8 cellular contexts compared by ENCODE assay signal in the genomic region with DNA sequence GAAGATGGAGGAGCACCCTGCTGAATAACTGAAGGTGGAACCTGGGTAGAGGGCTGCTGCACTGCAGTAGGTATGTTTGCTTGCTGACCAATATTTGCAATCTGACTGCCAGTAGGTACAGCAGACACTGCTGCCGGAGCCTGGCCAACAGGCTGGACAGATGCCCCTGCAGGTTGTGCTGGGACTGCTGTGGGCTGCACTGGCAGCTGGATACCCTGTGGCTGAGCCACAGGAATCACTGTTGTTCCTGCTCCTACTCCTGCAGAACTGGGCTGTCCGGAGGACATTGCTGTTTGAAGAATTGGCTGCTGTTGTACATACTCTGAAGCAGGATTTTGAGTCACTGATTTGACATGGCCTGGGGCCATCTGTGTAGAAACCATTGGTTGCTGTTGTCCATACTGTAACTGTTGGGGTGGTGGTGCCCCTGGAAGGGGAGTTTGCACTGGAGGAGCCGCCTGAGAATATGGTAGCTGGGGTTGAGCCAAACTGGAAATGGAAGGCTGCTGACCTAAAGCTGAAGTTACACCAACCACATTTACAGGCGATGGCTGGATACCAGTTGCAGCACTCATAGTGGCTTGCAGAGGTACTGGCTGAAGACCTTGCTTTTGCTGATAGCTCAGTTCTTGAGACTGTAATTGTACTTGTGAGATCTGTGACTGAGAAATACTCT. TPM values are rescaled to one million over a fixed set of nuclear protein-coding genes. Genes with fewer than 3 reads are reported as not detected.
DNase-seq lines count a peak whose midpoint lies in the region; ATAC-seq, FAIRE-seq and TF ChIP-seq lines count a peak whose summit lies in the region.

No MANE protein-coding gene starts in this region.

- 72% methylated on average over 4 of the region's 4 CpGs for WGBS in prostate gland

- H3K4me3 ChIP-seq in epithelial cell of esophagus (ENCODE audit: low read length) (no peak overlapping the region), prostate gland (peak overlapping the region in 1 of 2 donors; percentile 90)

- H3K27me3 Mint-ChIP-seq in activated naive CD8-positive, alpha-beta T cell, result no peaks in the 10 kb centered on the region
- H3K27me3 Mint-ChIP-seq in activated naive CD8-positive, alpha-beta T cell treated with anti-CD3 and anti-CD28 coated beads, Interleukin-2, amount 50 U/mL, for 24 hours, result peaks cover 3% of the 10 kb centered on the region

- intact Hi-C loops in prostate gland (cut with DNase I), result loop anchor here (5.0 kb wide), 1 partner anchor 87 kb away; no protein-coding TSS in a partner anchor

- H3K9me3 ChIP-seq in prostate gland, result no peaks in the 10 kb centered on the region

- no peaks in the 10 kb centered on the region for H3K36me3 ChIP-seq in prostate gland

- TF ChIP-seq POLR2A in prostate gland (IDR thresholded peaks at IDR 0.05), result no peak

- TF ChIP-seq CTCF in epithelial cell of esophagus (IDR thresholded peaks at IDR 0.05; ENCODE audit: insufficient read depth, low read depth, low read length, missing control alignments) (peak; percentile 56), prostate gland (IDR thresholded peaks at IDR 0.05) (peak in 2 of 4 experiments; percentile 8 to 40)

- H3K27me3 ChIP-seq in prostate gland (replicated peaks; ENCODE audit: insufficient read depth), result no peaks in the 10 kb centered on the region

- H3K36me3 Mint-ChIP-seq in activated naive CD8-positive, alpha-beta T cell, result peaks cover 2% of the 10 kb centered on the region
- H3K36me3 Mint-ChIP-seq in activated naive CD8-positive, alpha-beta T cell treated with anti-CD3 and anti-CD28 coated beads, Interleukin-2, amount 50 U/mL, for 24 hours (ENCODE audit: low read depth), result no peaks in the 10 kb centered on the region

- H3K27ac ChIP-seq in prostate gland, result peak overlapping the region; percentile 98

- H3K27ac Mint-ChIP-seq in activated naive CD8-positive, alpha-beta T cell, result no peak overlapping the region
- H3K27ac Mint-ChIP-seq in activated naive CD8-positive, alpha-beta T cell treated with anti-CD3 and anti-CD28 coated beads, Interleukin-2, amount 50 U/mL, for 24 hours, result no peak overlapping the region

- peak overlapping the region; percentile 24 for H3K4me3 Mint-ChIP-seq in activated naive CD8-positive, alpha-beta T cell
- no peak overlapping the region for H3K4me3 Mint-ChIP-seq in activated naive CD8-positive, alpha-beta T cell treated with anti-CD3 and anti-CD28 coated beads, Interleukin-2, amount 50 U/mL, for 24 hours

- H3K4me1 Mint-ChIP-seq in activated naive CD8-positive, alpha-beta T cell (ENCODE audit: low read depth), result peaks cover 64% of the 10 kb centered on the region
- peaks cover 51% of the 10 kb centered on the region for H3K4me1 Mint-ChIP-seq in activated naive CD8-positive, alpha-beta T cell treated with anti-CD3 and anti-CD28 coated beads, Interleukin-2, amount 50 U/mL, for 24 hours

- ATAC-seq in activated naive CD8-positive, alpha-beta T cell treated with anti-CD3 and anti-CD28 coated beads, Interleukin-2, amount 50 U/mL, for 24 hours, result no peak

- H3K9me3 Mint-ChIP-seq in activated naive CD8-positive, alpha-beta T cell (ENCODE audit: low read depth), result no peaks in the 10 kb centered on the region
- no peaks in the 10 kb centered on the region for H3K9me3 Mint-ChIP-seq in activated naive CD8-positive, alpha-beta T cell treated with anti-CD3 and anti-CD28 coated beads, Interleukin-2, amount 50 U/mL, for 24 hours

- peaks cover 5% of the 10 kb centered on the region for H3K4me1 ChIP-seq in prostate gland (replicated peaks)

- no peak for FAIRE-seq in RCC 7860 (lab: Jason Lieb, UNC)

- no peak for DNase-seq in activated naive CD8-positive, alpha-beta T cell treated with anti-CD3 and anti-CD28 coated beads, Interleukin-2, amount 50 U/mL, for 24 hours
- DNase-seq in NCI-H226, result peak; percentile 41
- DNase-seq in epithelial cell of esophagus (ENCODE audit: low read depth), result peak; percentile 64
- DNase-seq in prostate gland (ENCODE audit: low spot score), result peak; percentile 28
- DNase-seq in RCC 7860 (ENCODE audit: low spot score), result no peak
- DNase-seq in amniotic stem cell (lab: John Stamatoyannopoulos, UW), result no peak
- DNase-seq in HPDE6-E6E7 (ENCODE audit: extremely low spot score), result no peak

RNA-seq across cellular contexts. Expression of a gene that starts 2.2 kb away (rescaled TPM):
- total RNA-seq in prostate gland, result 100 to 1,000 TPM; 185 to 237 TPM

Comparison
In these comparisons a context has a peak if more than half of its experiments do, and no peak if none do; other contexts are left out.
1. DNase-seq: peak in NCI-H226 (single experiment), epithelial cell of esophagus (single experiment) and prostate gland (single experiment); none in activated naive CD8-positive, alpha-beta T cell treated with anti-CD3 and anti-CD28 coated beads, Interleukin-2, amount 50 U/mL, for 24 hours (single experiment), RCC 7860 (single experiment), amniotic stem cell (single experiment) and HPDE6-E6E7 (single experiment).